23 cellular contexts compared by ENCODE assay signal in the genomic region with DNA sequence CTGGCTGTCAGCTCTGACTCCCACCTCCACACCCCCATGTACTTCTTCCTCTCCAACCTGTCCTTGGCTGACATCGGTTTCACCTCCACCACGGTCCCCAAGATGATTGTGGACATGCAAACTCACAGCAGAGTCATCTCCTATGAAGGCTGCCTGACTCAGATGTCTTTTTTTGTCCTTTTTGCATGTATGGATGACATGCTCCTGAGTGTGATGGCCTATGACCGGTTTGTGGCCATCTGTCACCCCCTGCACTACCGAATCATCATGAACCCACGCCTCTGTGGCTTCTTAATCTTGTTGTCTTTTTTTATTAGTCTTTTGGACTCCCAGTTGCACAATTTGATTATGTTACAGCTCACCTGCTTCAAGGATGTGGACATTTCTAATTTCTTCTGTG. TPM values are rescaled to one million over a fixed set of nuclear protein-coding genes. Genes with fewer than 3 reads are reported as not detected.
DNase-seq lines count a peak whose midpoint lies in the region; ATAC-seq and TF ChIP-seq lines count a peak whose summit lies in the region.
"Had no signal": no experiment of that assay in that cellular context is flagged by ENCODE, and none has a peak within 500 bp of the region (broad histone marks: within the 10 kb centered on the region; RNA-seq: fewer than 3 reads in every experiment).

No MANE protein-coding gene starts in this region.

- no peaks in the 10 kb centered on the region for H3K27me3 Mint-ChIP-seq in stimulated activated naive CD8-positive, alpha-beta T cell treated with anti-CD3 and anti-CD28 coated beads, Interleukin-15, amount 100 ng/mL, for 72 hours
- peaks cover 13% of the 10 kb centered on the region for H3K27me3 Mint-ChIP-seq in activated T-helper 17 cell treated with anti-CD3 and anti-CD28 coated beads, Interleukin-2, amount 50 U/mL, for 72 hours
- no peaks in the 10 kb centered on the region for H3K27me3 Mint-ChIP-seq in osteocyte (ENCODE audit: unreplicated experiment)

- peaks cover 0 to 19% of the 10 kb centered on the region in 2 donors for H3K9me3 Mint-ChIP-seq in stimulated activated naive CD8-positive, alpha-beta T cell treated with anti-CD3 and anti-CD28 coated beads, Interleukin-15, amount 100 ng/mL, for 72 hours
- H3K9me3 Mint-ChIP-seq in activated T-helper 17 cell treated with anti-CD3 and anti-CD28 coated beads, Interleukin-2, amount 50 U/mL, for 72 hours: peaks cover 3% of the 10 kb centered on the region
- H3K9me3 Mint-ChIP-seq in stimulated activated effector memory CD8-positive, alpha-beta T cell treated with anti-CD3 and anti-CD28 coated beads, Interleukin-12 subunit alpha, Interleukin-12 subunit beta, amount 100 ng/mL, for 72 hours: peaks cover 3% of the 10 kb centered on the region
- H3K9me3 Mint-ChIP-seq in osteocyte (ENCODE audit: unreplicated experiment): peaks cover 28% of the 10 kb centered on the region

- H3K27ac Mint-ChIP-seq in stimulated activated naive CD8-positive, alpha-beta T cell treated with anti-CD3 and anti-CD28 coated beads, Interleukin-15, amount 100 ng/mL, for 72 hours: peak overlapping the region; percentile 1 to 79
- H3K27ac Mint-ChIP-seq in activated T-helper 17 cell treated with anti-CD3 and anti-CD28 coated beads, Interleukin-2, amount 50 U/mL, for 72 hours: no peak overlapping the region
- H3K27ac Mint-ChIP-seq in stimulated activated effector memory CD8-positive, alpha-beta T cell treated with anti-CD3 and anti-CD28 coated beads, Interleukin-12 subunit alpha, Interleukin-12 subunit beta, amount 100 ng/mL, for 72 hours: no peak overlapping the region
- H3K27ac Mint-ChIP-seq in osteocyte (ENCODE audit: unreplicated experiment): no peak overlapping the region
- H3K27ac Mint-ChIP-seq: B cell; CD4-positive, alpha-beta T cell; CD8-positive, alpha-beta memory T cell had no signal

- no peaks in the 10 kb centered on the region for H3K4me1 Mint-ChIP-seq in stimulated activated naive CD8-positive, alpha-beta T cell treated with anti-CD3 and anti-CD28 coated beads, Interleukin-15, amount 100 ng/mL, for 72 hours
- H3K4me1 Mint-ChIP-seq in activated T-helper 17 cell treated with anti-CD3 and anti-CD28 coated beads, Interleukin-2, amount 50 U/mL, for 72 hours: no peaks in the 10 kb centered on the region
- H3K4me1 Mint-ChIP-seq in stimulated activated effector memory CD8-positive, alpha-beta T cell treated with anti-CD3 and anti-CD28 coated beads, Interleukin-12 subunit alpha, Interleukin-12 subunit beta, amount 100 ng/mL, for 72 hours: no peaks in the 10 kb centered on the region
- no peaks in the 10 kb centered on the region for H3K4me1 Mint-ChIP-seq in osteocyte (ENCODE audit: unreplicated experiment)
- H3K4me1 Mint-ChIP-seq: B cell; CD8-positive, alpha-beta memory T cell had no signal

- TF ChIP-seq CTCF in osteocyte (IDR thresholded peaks at IDR 0.05): no peak

- ATAC-seq in stimulated activated naive CD8-positive, alpha-beta T cell treated with anti-CD3 and anti-CD28 coated beads, Interleukin-15, amount 100 ng/mL, for 72 hours: no peak
- no peak for ATAC-seq in stimulated activated naive CD8-positive, alpha-beta T cell treated with anti-CD3 and anti-CD28 coated beads, Interleukin-15, Interleukin-2, amounts not matched to agents 100 U/mL and 50 U/mL, for 24 hours
- peak; percentile 32 for ATAC-seq in activated T-helper 17 cell treated with anti-CD3 and anti-CD28 coated beads, Interleukin-2, amount 50 U/mL, for 72 hours (replicated peaks)
- ATAC-seq in stimulated activated effector memory CD8-positive, alpha-beta T cell treated with anti-CD3 and anti-CD28 coated beads, Interleukin-12 subunit alpha, Interleukin-12 subunit beta, amount 100 ng/mL, for 72 hours: peak; percentile 26
- ATAC-seq: A549, GM12878 had no signal

- no peaks in the 10 kb centered on the region for H3K36me3 Mint-ChIP-seq in activated T-helper 17 cell treated with anti-CD3 and anti-CD28 coated beads, Interleukin-2, amount 50 U/mL, for 72 hours (ENCODE audit: low read depth)
- H3K36me3 Mint-ChIP-seq in stimulated activated effector memory CD8-positive, alpha-beta T cell treated with anti-CD3 and anti-CD28 coated beads, Interleukin-12 subunit alpha, Interleukin-12 subunit beta, amount 100 ng/mL, for 72 hours: no peaks in the 10 kb centered on the region
- no peaks in the 10 kb centered on the region for H3K36me3 Mint-ChIP-seq in osteocyte (ENCODE audit: unreplicated experiment)

- no peak for DNase-seq in stimulated activated naive CD8-positive, alpha-beta T cell treated with anti-CD3 and anti-CD28 coated beads, Interleukin-15, amount 100 ng/mL, for 72 hours
- no peak for DNase-seq in stimulated activated naive CD8-positive, alpha-beta T cell treated with anti-CD3 and anti-CD28 coated beads, Interleukin-15, Interleukin-2, amounts not matched to agents 100 U/mL and 50 U/mL, for 24 hours
- DNase-seq in stimulated activated effector memory CD8-positive, alpha-beta T cell treated with anti-CD3 and anti-CD28 coated beads, Interleukin-12 subunit alpha, Interleukin-12 subunit beta, amount 100 ng/mL, for 72 hours (ENCODE audit: low spot score in 2 of 2): no peak
- DNase-seq in NCI-H2029 (lab: John Stamatoyannopoulos, UW) (no peak), osteocyte (ENCODE audit: extremely low spot score, unreplicated experiment) (no peak)
- DNase-seq: AML-193; CD4-positive, alpha-beta T cell; CD8-positive, alpha-beta memory T cell; COR-L47; DMS 273 treated with DMSO at 0.1 percent for 48 hours; DMS153; DMS53; DMS79; DND-41; EL; GDM1 had no signal

- H3K4me3 Mint-ChIP-seq in stimulated activated naive CD8-positive, alpha-beta T cell treated with anti-CD3 and anti-CD28 coated beads, Interleukin-15, amount 100 ng/mL, for 72 hours: no peak overlapping the region
- no peak overlapping the region for H3K4me3 Mint-ChIP-seq in activated T-helper 17 cell treated with anti-CD3 and anti-CD28 coated beads, Interleukin-2, amount 50 U/mL, for 72 hours
- no peak overlapping the region for H3K4me3 Mint-ChIP-seq in stimulated activated effector memory CD8-positive, alpha-beta T cell treated with anti-CD3 and anti-CD28 coated beads, Interleukin-12 subunit alpha, Interleukin-12 subunit beta, amount 100 ng/mL, for 72 hours
- no peak overlapping the region for H3K4me3 Mint-ChIP-seq in osteocyte (ENCODE audit: unreplicated experiment)
- H3K4me3 Mint-ChIP-seq: B cell; CD4-positive, alpha-beta T cell; CD8-positive, alpha-beta memory T cell had no signal

RNA-seq across cellular contexts. Expression of gene OR7E24, which starts 0.5 kb away (rescaled TPM):
- not detected for total RNA-seq in activated T-helper 17 cell treated with anti-CD3 and anti-CD28 coated beads, Interleukin-2, amount 50 U/mL, for 72 hours
- not detected in 2 replicates for total RNA-seq in osteocyte
- total RNA-seq: A172; B cell; CD4-positive, alpha-beta T cell; CD8-positive, alpha-beta memory T cell; Daoy; G401; GM12878 had no signal

RNA-seq across cellular contexts. Expression of gene OR7D4, which starts 31.8 kb away (rescaled TPM):
- total RNA-seq in activated T-helper 17 cell treated with anti-CD3 and anti-CD28 coated beads, Interleukin-2, amount 50 U/mL, for 72 hours: not detected
- total RNA-seq in osteocyte: not detected in 2 replicates
- total RNA-seq: A172; B cell; CD4-positive, alpha-beta T cell; CD8-positive, alpha-beta memory T cell; Daoy; G401; GM12878 had no signal

RNA-seq across cellular contexts. Expression of gene ZNF699, which starts 58.4 kb away (rescaled TPM):
- total RNA-seq in activated T-helper 17 cell treated with anti-CD3 and anti-CD28 coated beads, Interleukin-2, amount 50 U/mL, for 72 hours: 1 to 10 TPM; 3.7 to 8.7 TPM
- total RNA-seq in osteocyte: 6.4 and 7.7 TPM in 2 replicates

Comparison
In these comparisons a context has a peak if more than half of its experiments do, and no peak if none do; other contexts are left out.
1. ATAC-seq: peak in activated T-helper 17 cell treated with anti-CD3 and anti-CD28 coated beads, Interleukin-2, amount 50 U/mL, for 72 hours (single experiment) and stimulated activated effector memory CD8-positive, alpha-beta T cell treated with anti-CD3 and anti-CD28 coated beads, Interleukin-12 subunit alpha, Interleukin-12 subunit beta, amount 100 ng/mL, for 72 hours (single experiment); none in stimulated activated naive CD8-positive, alpha-beta T cell treated with anti-CD3 and anti-CD28 coated beads, Interleukin-15, amount 100 ng/mL, for 72 hours (single experiment) and stimulated activated naive CD8-positive, alpha-beta T cell treated with anti-CD3 and anti-CD28 coated beads, Interleukin-15, Interleukin-2, amounts not matched to agents 100 U/mL and 50 U/mL, for 24 hours (single experiment).
2. H3K27ac Mint-ChIP-seq: peak in stimulated activated naive CD8-positive, alpha-beta T cell treated with anti-CD3 and anti-CD28 coated beads, Interleukin-15, amount 100 ng/mL, for 72 hours (2 of 2); none in activated T-helper 17 cell treated with anti-CD3 and anti-CD28 coated beads, Interleukin-2, amount 50 U/mL, for 72 hours (single experiment), stimulated activated effector memory CD8-positive, alpha-beta T cell treated with anti-CD3 and anti-CD28 coated beads, Interleukin-12 subunit alpha, Interleukin-12 subunit beta, amount 100 ng/mL, for 72 hours (single experiment) and osteocyte (single experiment).